34 cellular contexts compared by ENCODE assay signal in genomic region chr10:75552171-75552570, GRCh38.
"Had no signal": no experiment of that assay in that cellular context is flagged by ENCODE, and none has a peak within 500 bp of the region (broad histone marks: within the 10 kb centered on the region; RNA-seq: fewer than 3 reads in every experiment).

No MANE protein-coding gene starts in this region.

- DNase-seq: activated B cell treated with CpG ODN at 0.5 μM for 24 hours; activated CD4-positive, alpha-beta memory T cell treated with anti-CD3 and anti-CD28 coated beads for 36 hours; activated CD4-positive, alpha-beta T cell treated with anti-CD3 and anti-CD28 coated beads for 4 hours; activated CD4-positive, alpha-beta T cell treated with anti-CD3 and anti-CD28 coated beads, Interleukin-2, amount 10 ng/mL, durations not matched to agents 24 days and 14 days; activated CD4-positive, alpha-beta T cell treated with anti-CD3 and anti-CD28 coated beads, Interleukin-2, amount 50 U/mL, for 1 hour; activated CD4-positive, alpha-beta T cell treated with anti-CD3 and anti-CD28 coated beads, Interleukin-2, amount 50 U/mL, for 4 hours; activated CD4-positive, CD25-positive, alpha-beta regulatory T cell treated with anti-CD3 and anti-CD28 coated beads, Interleukin-2, amount 50 U/mL, for 72 hours; activated CD8-positive, alpha-beta memory T cell treated with anti-CD3 and anti-CD28 coated beads, Interleukin-2, amount 50 U/mL, for 4 hours; activated CD8-positive, alpha-beta T cell treated with anti-CD3 and anti-CD28 coated beads for 36 hours; activated effector memory CD4-positive, alpha-beta T cell treated with anti-CD3 and anti-CD28 coated beads, Interleukin-2, amount 50 U/mL, for 16 hours; activated gamma-delta T cell treated with Interleukin-2 at 50 U/mL for 16 hours; activated naive CD4-positive, alpha-beta T cell; activated naive CD4-positive, alpha-beta T cell treated with anti-CD3 and anti-CD28 coated beads for 36 hours; activated naive CD4-positive, alpha-beta T cell treated with anti-CD3 and anti-CD28 coated beads, Interleukin-2, amount 50 U/mL, for 16 hours; activated naive CD8-positive, alpha-beta T cell treated with anti-CD3 and anti-CD28 coated beads for 36 hours; activated T-cell treated with anti-CD3 and anti-CD28 coated beads for 4 hours; activated T-cell treated with anti-CD3 and anti-CD28 coated beads, Interleukin-2, amount 50 U/mL, for 1 hour; activated T-cell treated with anti-CD3 and anti-CD28 coated beads, Interleukin-2, amount 50 U/mL, for 4 hours; activated T-cell treated with anti-CD3 and anti-CD28 coated beads, Interleukin-2, amount 50 U/mL, for 72 hours; adrenal gland; amniotic stem cell; aorta; body of pancreas; brain microvascular endothelial cell; caudate nucleus; cerebellar nuclear complex; T-helper 1 cell; T-helper 2 cell; T-helper 9 cell; WERI-Rb-1 had no signal

- H3K27ac ChIP-seq: adrenal gland, body of pancreas, brain microvascular endothelial cell, breast epithelium, WERI-Rb-1 had no signal

- FAIRE-seq: astrocyte had no signal

- H3K4me1 ChIP-seq: breast epithelium had no signal

- H3K36me3 ChIP-seq: adrenal gland, brain microvascular endothelial cell, breast epithelium, WERI-Rb-1 had no signal

- H3K27me3 ChIP-seq: adrenal gland, body of pancreas, brain microvascular endothelial cell, breast epithelium had no signal

- H3K9me3 ChIP-seq: adrenal gland, body of pancreas had no signal

- H3K4me3 ChIP-seq: adrenal gland, body of pancreas, breast epithelium had no signal

- ATAC-seq: activated CD8-positive, alpha-beta T cell treated with anti-CD3 and anti-CD28 coated beads for 36 hours; activated naive CD4-positive, alpha-beta T cell treated with anti-CD3 and anti-CD28 coated beads, Interleukin-2, amount 50 U/mL, for 72 hours; activated T-cell treated with anti-CD3 and anti-CD28 coated beads, Interleukin-2, amount 50 U/mL, for 4 hours; activated T-cell treated with anti-CD3 and anti-CD28 coated beads, Interleukin-2, amount 50 U/mL, for 72 hours; activated T-helper 17 cell treated with anti-CD3 and anti-CD28 coated beads, Interleukin-2, amount 50 U/mL, for 72 hours; body of pancreas had no signal
